ENCODE assay signal across 2 cellular contexts in the genomic region with DNA sequence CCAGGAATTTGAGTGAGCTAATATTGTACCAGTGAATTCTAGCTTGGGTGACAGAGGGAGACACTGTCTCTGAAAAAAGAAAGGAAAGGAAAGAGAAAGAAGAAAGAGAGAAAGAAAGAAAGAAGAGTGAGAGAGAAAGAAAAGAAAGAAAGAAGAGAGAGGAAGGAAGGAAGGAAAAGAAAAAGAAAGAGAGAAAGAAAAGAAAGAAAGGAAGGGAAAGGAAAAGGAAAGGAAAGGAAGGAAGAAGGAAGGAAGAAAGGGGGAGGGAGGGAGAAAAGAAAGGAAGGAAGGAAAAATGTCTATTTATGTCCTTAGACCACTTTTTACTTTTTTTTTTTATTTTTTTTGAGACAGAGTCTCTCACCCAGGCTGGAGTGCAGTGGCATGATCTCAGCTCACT.
TF ChIP-seq lines count a peak whose summit lies in the region.

No MANE protein-coding gene starts in this region.

TF ChIP-seq in K562, 482 proteins besides CTCF, POLR2A, EP300 and RAD21:
- TF ChIP-seq, protein P1, sequence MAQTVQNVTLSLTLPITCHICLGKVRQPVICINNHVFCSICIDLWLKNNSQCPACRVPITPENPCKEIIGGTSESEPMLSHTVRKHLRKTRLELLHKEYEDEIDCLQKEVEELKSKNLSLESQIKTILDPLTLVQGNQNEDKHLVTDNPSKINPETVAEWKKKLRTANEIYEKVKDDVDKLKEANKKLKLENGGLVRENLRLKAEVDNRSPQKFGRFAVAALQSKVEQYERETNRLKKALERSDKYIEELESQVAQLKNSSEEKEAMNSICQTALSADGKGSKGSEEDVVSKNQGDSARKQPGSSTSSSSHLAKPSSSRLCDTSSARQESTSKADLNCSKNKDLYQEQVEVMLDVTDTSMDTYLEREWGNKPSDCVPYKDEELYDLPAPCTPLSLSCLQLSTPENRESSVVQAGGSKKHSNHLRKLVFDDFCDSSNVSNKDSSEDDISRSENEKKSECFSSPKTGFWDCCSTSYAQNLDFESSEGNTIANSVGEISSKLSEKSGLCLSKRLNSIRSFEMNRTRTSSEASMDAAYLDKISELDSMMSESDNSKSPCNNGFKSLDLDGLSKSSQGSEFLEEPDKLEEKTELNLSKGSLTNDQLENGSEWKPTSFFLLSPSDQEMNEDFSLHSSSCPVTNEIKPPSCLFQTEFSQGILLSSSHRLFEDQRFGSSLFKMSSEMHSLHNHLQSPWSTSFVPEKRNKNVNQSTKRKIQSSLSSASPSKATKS (CRISPR knock-in tag; IDR thresholded peaks at IDR 0.05): no peak
- TF ChIP-seq, protein P2, sequence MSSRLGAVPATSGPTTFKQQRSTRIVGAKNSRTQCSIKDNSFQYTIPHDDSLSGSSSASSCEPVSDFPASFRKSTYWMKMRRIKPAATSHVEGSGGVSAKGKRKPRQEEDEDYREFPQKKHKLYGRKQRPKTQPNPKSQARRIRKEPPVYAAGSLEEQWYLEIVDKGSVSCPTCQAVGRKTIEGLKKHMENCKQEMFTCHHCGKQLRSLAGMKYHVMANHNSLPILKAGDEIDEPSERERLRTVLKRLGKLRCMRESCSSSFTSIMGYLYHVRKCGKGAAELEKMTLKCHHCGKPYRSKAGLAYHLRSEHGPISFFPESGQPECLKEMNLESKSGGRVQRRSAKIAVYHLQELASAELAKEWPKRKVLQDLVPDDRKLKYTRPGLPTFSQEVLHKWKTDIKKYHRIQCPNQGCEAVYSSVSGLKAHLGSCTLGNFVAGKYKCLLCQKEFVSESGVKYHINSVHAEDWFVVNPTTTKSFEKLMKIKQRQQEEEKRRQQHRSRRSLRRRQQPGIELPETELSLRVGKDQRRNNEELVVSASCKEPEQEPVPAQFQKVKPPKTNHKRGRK (tag; IDR thresholded peaks at IDR 0.05): peak; percentile 38; the same call in 1 of the 2 replicates

TF ChIP-seq in SK-N-SH treated with all-trans-retinoic acid at 6 μM for 48 hours, 23 proteins besides CTCF, POLR2A, EP300 and RAD21:
- TF ChIP-seq TCF4 (CRISPR knock-in tag; IDR thresholded peaks at IDR 0.05; ENCODE audit: borderline replicate concordance) (no peak), OSR1 (CRISPR knock-in tag; IDR thresholded peaks at IDR 0.05) (no peak), CSDC2 (CRISPR knock-in tag; IDR thresholded peaks at IDR 0.05) (no peak), RARB (CRISPR knock-in tag; IDR thresholded peaks at IDR 0.05) (no peak), ISL1 (CRISPR knock-in tag; IDR thresholded peaks at IDR 0.05) (no peak), ZFP3 (CRISPR knock-in tag; IDR thresholded peaks at IDR 0.05) (no peak), TOX (CRISPR knock-in tag; IDR thresholded peaks at IDR 0.05; ENCODE audit: borderline replicate concordance) (no peak), GLIS3 (CRISPR knock-in tag; IDR thresholded peaks at IDR 0.05) (no peak), BACH2 (CRISPR knock-in tag; IDR thresholded peaks at IDR 0.05; ENCODE audit: borderline replicate concordance) (no peak)
- TF ChIP-seq, protein P3, sequence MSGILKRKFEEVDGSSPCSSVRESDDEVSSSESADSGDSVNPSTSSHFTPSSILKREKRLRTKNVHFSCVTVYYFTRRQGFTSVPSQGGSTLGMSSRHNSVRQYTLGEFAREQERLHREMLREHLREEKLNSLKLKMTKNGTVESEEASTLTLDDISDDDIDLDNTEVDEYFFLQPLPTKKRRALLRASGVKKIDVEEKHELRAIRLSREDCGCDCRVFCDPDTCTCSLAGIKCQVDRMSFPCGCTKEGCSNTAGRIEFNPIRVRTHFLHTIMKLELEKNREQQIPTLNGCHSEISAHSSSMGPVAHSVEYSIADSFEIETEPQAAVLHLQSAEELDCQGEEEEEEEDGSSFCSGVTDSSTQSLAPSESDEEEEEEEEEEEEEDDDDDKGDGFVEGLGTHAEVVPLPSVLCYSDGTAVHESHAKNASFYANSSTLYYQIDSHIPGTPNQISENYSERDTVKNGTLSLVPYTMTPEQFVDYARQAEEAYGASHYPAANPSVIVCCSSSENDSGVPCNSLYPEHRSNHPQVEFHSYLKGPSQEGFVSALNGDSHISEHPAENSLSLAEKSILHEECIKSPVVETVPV (CRISPR knock-in tag; IDR thresholded peaks at IDR 0.05): no peak
- TF ChIP-seq, protein P4, sequence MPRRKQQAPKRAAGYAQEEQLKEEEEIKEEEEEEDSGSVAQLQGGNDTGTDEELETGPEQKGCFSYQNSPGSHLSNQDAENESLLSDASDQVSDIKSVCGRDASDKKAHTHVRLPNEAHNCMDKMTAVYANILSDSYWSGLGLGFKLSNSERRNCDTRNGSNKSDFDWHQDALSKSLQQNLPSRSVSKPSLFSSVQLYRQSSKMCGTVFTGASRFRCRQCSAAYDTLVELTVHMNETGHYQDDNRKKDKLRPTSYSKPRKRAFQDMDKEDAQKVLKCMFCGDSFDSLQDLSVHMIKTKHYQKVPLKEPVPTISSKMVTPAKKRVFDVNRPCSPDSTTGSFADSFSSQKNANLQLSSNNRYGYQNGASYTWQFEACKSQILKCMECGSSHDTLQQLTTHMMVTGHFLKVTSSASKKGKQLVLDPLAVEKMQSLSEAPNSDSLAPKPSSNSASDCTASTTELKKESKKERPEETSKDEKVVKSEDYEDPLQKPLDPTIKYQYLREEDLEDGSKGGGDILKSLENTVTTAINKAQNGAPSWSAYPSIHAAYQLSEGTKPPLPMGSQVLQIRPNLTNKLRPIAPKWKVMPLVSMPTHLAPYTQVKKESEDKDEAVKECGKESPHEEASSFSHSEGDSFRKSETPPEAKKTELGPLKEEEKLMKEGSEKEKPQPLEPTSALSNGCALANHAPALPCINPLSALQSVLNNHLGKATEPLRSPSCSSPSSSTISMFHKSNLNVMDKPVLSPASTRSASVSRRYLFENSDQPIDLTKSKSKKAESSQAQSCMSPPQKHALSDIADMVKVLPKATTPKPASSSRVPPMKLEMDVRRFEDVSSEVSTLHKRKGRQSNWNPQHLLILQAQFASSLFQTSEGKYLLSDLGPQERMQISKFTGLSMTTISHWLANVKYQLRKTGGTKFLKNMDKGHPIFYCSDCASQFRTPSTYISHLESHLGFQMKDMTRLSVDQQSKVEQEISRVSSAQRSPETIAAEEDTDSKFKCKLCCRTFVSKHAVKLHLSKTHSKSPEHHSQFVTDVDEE (CRISPR knock-in tag; IDR thresholded peaks at IDR 0.05): no peak
- TF ChIP-seq, protein P5, sequence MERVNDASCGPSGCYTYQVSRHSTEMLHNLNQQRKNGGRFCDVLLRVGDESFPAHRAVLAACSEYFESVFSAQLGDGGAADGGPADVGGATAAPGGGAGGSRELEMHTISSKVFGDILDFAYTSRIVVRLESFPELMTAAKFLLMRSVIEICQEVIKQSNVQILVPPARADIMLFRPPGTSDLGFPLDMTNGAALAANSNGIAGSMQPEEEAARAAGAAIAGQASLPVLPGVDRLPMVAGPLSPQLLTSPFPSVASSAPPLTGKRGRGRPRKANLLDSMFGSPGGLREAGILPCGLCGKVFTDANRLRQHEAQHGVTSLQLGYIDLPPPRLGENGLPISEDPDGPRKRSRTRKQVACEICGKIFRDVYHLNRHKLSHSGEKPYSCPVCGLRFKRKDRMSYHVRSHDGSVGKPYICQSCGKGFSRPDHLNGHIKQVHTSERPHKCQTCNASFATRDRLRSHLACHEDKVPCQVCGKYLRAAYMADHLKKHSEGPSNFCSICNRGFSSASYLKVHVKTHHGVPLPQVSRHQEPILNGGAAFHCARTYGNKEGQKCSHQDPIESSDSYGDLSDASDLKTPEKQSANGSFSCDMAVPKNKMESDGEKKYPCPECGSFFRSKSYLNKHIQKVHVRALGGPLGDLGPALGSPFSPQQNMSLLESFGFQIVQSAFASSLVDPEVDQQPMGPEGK (CRISPR knock-in tag; IDR thresholded peaks at IDR 0.05; ENCODE audit: borderline replicate concordance): no peak
